In the genomic region with DNA sequence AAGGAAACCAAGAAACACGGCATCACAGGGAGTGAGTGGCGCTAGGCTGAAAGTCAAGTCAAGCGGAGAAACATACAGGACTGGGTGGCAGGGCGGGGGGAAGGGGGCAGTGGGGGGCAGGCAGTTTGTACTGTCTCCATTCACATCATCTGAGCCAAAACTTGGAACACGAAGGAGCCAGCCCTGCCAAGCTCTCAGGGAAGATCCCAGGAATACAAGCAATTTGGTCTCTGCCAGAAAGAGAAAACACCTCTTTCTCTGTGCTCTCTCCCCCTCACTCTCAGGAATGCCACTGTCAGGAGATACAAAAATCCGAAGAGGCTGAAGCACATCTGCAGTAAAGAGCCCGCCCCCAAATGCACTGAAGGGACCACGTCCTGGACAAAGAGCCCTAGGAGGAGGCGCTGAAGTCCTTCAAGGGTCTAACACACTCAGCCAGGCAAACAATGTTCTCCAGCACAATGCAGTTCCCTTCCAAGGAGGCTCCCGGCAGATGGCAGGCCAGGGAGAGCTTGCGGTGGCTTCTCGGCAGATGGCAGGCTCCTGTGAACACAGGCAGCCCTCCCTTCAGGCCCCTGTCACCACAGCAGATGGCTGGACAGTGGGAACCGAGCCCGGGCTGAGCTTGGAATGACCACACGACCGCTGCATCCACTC, we compare ENCODE assay signal across 13 cellular contexts.
DNase-seq lines count a peak whose midpoint lies in the region; ATAC-seq and TF ChIP-seq lines count a peak whose summit lies in the region.
"Had no signal": no experiment of that assay in that cellular context is flagged by ENCODE, and none has a peak within 500 bp of the region (broad histone marks: within the 10 kb centered on the region; RNA-seq: fewer than 3 reads in every experiment).

No MANE protein-coding gene starts in this region.

- H3K27me3 Mint-ChIP-seq in neural progenitor cell (ENCODE audit: insufficient read depth, low read depth), result peaks cover 6% of the 10 kb centered on the region
- peaks cover 12% of the 10 kb centered on the region for H3K27me3 Mint-ChIP-seq in activated T-helper 17 cell treated with anti-CD3 and anti-CD28 coated beads, Interleukin-2, amount 50 U/mL, for 72 hours

- no peaks in the 10 kb centered on the region for H3K9me3 ChIP-seq in neural progenitor cell (ENCODE audit: low read depth)
- H3K9me3 ChIP-seq: breast epithelium, heart left ventricle had no signal

- peak overlapping the region; percentile 29 for H2AFZ ChIP-seq in neural progenitor cell (replicated peaks)

- peak overlapping the region; percentile 56 for H3K27ac ChIP-seq in neural progenitor cell
- H3K27ac ChIP-seq: heart left ventricle had no signal

- no peaks in the 10 kb centered on the region for H3K36me3 ChIP-seq in neural progenitor cell
- H3K36me3 ChIP-seq: breast epithelium had no signal

- H3K36me3 Mint-ChIP-seq in neural progenitor cell, result peaks cover 8% of the 10 kb centered on the region
- H3K36me3 Mint-ChIP-seq in activated T-helper 17 cell treated with anti-CD3 and anti-CD28 coated beads, Interleukin-2, amount 50 U/mL, for 72 hours (ENCODE audit: low read depth), result no peaks in the 10 kb centered on the region
- H3K36me3 Mint-ChIP-seq: activated CD8-positive, alpha-beta memory T cell treated with anti-CD3 and anti-CD28 coated beads, Interleukin-2, amount 10 ng/mL, durations not matched to agents 7 days and 5 days had no signal

- H3K27me3 ChIP-seq in neural progenitor cell, result no peaks in the 10 kb centered on the region
- H3K27me3 ChIP-seq: breast epithelium, heart left ventricle had no signal

- peaks cover 18% of the 10 kb centered on the region for H3F3A ChIP-seq in neural progenitor cell (ENCODE audit: low read depth)

- TF ChIP-seq CTCF in neural progenitor cell (IDR thresholded peaks at IDR 0.05), result peak; percentile 36

- H3K9ac ChIP-seq in neural progenitor cell, result no peak overlapping the region

- peaks cover 35% of the 10 kb centered on the region for H3K4me1 Mint-ChIP-seq in neural progenitor cell
- H3K4me1 Mint-ChIP-seq in activated T-helper 17 cell treated with anti-CD3 and anti-CD28 coated beads, Interleukin-2, amount 50 U/mL, for 72 hours, result no peaks in the 10 kb centered on the region
- H3K4me1 Mint-ChIP-seq: activated CD8-positive, alpha-beta memory T cell treated with anti-CD3 and anti-CD28 coated beads, Interleukin-2, amount 10 ng/mL, durations not matched to agents 7 days and 5 days had no signal

- H3K27ac Mint-ChIP-seq in neural progenitor cell, result peak overlapping the region; percentile 86
- H3K27ac Mint-ChIP-seq in activated T-helper 17 cell treated with anti-CD3 and anti-CD28 coated beads, Interleukin-2, amount 50 U/mL, for 72 hours, result no peak overlapping the region
- H3K27ac Mint-ChIP-seq: activated CD8-positive, alpha-beta memory T cell treated with anti-CD3 and anti-CD28 coated beads, Interleukin-2, amount 10 ng/mL, durations not matched to agents 7 days and 5 days had no signal

- peaks cover 26% of the 10 kb centered on the region for H3K4me1 ChIP-seq in neural progenitor cell
- H3K4me1 ChIP-seq: breast epithelium, heart left ventricle had no signal

- no peaks in the 10 kb centered on the region for H4K20me1 ChIP-seq in neural progenitor cell (ENCODE audit: low read depth)

- no peaks in the 10 kb centered on the region for H3K9me3 Mint-ChIP-seq in neural progenitor cell
- no peaks in the 10 kb centered on the region for H3K9me3 Mint-ChIP-seq in activated T-helper 17 cell treated with anti-CD3 and anti-CD28 coated beads, Interleukin-2, amount 50 U/mL, for 72 hours

- DNase-seq in C1 segment of cervical spinal cord (lab: John Stamatoyannopoulos, UW) (peak; percentile 15 to 97 (median 57)), NCI-H446 treated with DMSO at 0.1 percent for 48 hours (lab: John Stamatoyannopoulos, UW) (peak; percentile 94), ecto neural progenitor cell (ENCODE audit: low spot score) (peak; percentile 67), neural progenitor cell (ENCODE audit: low spot score) (peak; percentile 87), NCI-H146 treated with DMSO at 0.1 percent for 48 hours (lab: John Stamatoyannopoulos, UW; ENCODE audit: unreplicated experiment) (no peak)
- DNase-seq in activated CD8-positive, alpha-beta memory T cell treated with anti-CD3 and anti-CD28 coated beads, Interleukin-2, amount 50 U/mL, for 48 hours, result no peak
- DNase-seq: activated CD8-positive, alpha-beta memory T cell treated with anti-CD3 and anti-CD28 coated beads, Interleukin-2, amount 10 ng/mL, durations not matched to agents 7 days and 5 days; heart left ventricle; NCI-H526 treated with DMSO at 0.1 percent for 48 hours; stimulated activated CD4-positive, alpha-beta T cell treated with anti-CD3 and anti-CD28 coated beads, Interleukin-4, amount 100 ng/mL, for 1 hour had no signal

- no peak overlapping the region for H3K4me3 ChIP-seq in neural progenitor cell
- H3K4me3 ChIP-seq: heart left ventricle had no signal

- peak overlapping the region; percentile 52 for H3K4me3 Mint-ChIP-seq in neural progenitor cell
- H3K4me3 Mint-ChIP-seq in activated T-helper 17 cell treated with anti-CD3 and anti-CD28 coated beads, Interleukin-2, amount 50 U/mL, for 72 hours, result no peak overlapping the region
- H3K4me3 Mint-ChIP-seq: activated CD8-positive, alpha-beta memory T cell treated with anti-CD3 and anti-CD28 coated beads, Interleukin-2, amount 10 ng/mL, durations not matched to agents 7 days and 5 days had no signal

- H3K4me2 ChIP-seq in neural progenitor cell, result peak overlapping the region; percentile 59

- ATAC-seq in GM19452 (IDR thresholded peaks at IDR 0.05; ENCODE audit: unreplicated experiment), result no peak
- ATAC-seq in activated T-helper 17 cell treated with anti-CD3 and anti-CD28 coated beads, Interleukin-2, amount 50 U/mL, for 72 hours (replicated peaks), result no peak
- ATAC-seq: activated CD8-positive, alpha-beta memory T cell treated with anti-CD3 and anti-CD28 coated beads, Interleukin-2, amount 10 ng/mL, durations not matched to agents 7 days and 5 days had no signal

- no peaks in the 10 kb centered on the region for H3K79me2 ChIP-seq in neural progenitor cell (ENCODE audit: low read depth)

Comparison
In these comparisons a context has a peak if more than half of its experiments do, and no peak if none do; other contexts are left out.
1. DNase-seq: peak in C1 segment of cervical spinal cord (14 of 14), NCI-H446 treated with DMSO at 0.1 percent for 48 hours (single experiment), ecto neural progenitor cell (single experiment) and neural progenitor cell (single experiment); none in NCI-H146 treated with DMSO at 0.1 percent for 48 hours (single experiment) and activated CD8-positive, alpha-beta memory T cell treated with anti-CD3 and anti-CD28 coated beads, Interleukin-2, amount 50 U/mL, for 48 hours (single experiment).